ENCODE assay signal across 17 cellular contexts in genomic region chr12:53093777-53094393, GRCh38. TPM values are rescaled to one million over a fixed set of nuclear protein-coding genes. Genes with fewer than 3 reads are reported as not detected.
DNase-seq lines count a peak whose midpoint lies in the region; ATAC-seq, FAIRE-seq and TF ChIP-seq lines count a peak whose summit lies in the region.
"Had no signal": no experiment of that assay in that cellular context is flagged by ENCODE, and none has a peak within 500 bp of the region (broad histone marks: within the 10 kb centered on the region; RNA-seq: fewer than 3 reads in every experiment).

No MANE protein-coding gene starts in this region.

- FAIRE-seq in astrocyte (lab: Jason Lieb, UNC), result no peak

- intact Hi-C loops in transverse colon (cut with DNase I; ENCODE audit: low total_unique reads), result no loop called here
- intact Hi-C loops in right cardiac atrium (cut with DNase I), result no loop called here

- peaks cover 2% of the 10 kb centered on the region for H3K9me3 Mint-ChIP-seq in astrocyte (ENCODE audit: unreplicated experiment)
- H3K9me3 Mint-ChIP-seq in activated naive CD4-positive, alpha-beta T cell treated with anti-CD3 and anti-CD28 coated beads, Interleukin-2, amount 50 U/mL, for 72 hours, result no peaks in the 10 kb centered on the region
- H3K9me3 Mint-ChIP-seq: activated T-cell treated with anti-CD3 and anti-CD28 coated beads, Interleukin-2, amount 50 U/mL, for 4 hours had no signal

- H3K27me3 ChIP-seq in astrocyte (ENCODE audit: insufficient read depth, low read length) (no peaks in the 10 kb centered on the region), transverse colon (peaks cover 28% of the 10 kb centered on the region), right cardiac atrium (ENCODE audit: control insufficient read depth, insufficient read depth) (no peaks in the 10 kb centered on the region)

- H3K4me1 ChIP-seq in astrocyte (ENCODE audit: insufficient read depth, low read length) (peaks cover 26% of the 10 kb centered on the region), transverse colon (peaks cover 15 to 21% (median 18%) of the 10 kb centered on the region in 4 donors), right cardiac atrium (ENCODE audit: control insufficient read depth, insufficient read depth, low read length) (peaks cover 3% of the 10 kb centered on the region)

- in situ Hi-C loops in transverse colon (cut with MboI; ENCODE audit: low pct_ligation_motif_present in 1 of 4, low pct_unique_long_range_greater_than_20kb in 1 of 4, low sequenced_read_pairs in 3 of 4), result no loop called here

- H3K36me3 ChIP-seq in astrocyte (ENCODE audit: insufficient read depth, low read length) (no peaks in the 10 kb centered on the region), transverse colon (no peaks in the 10 kb centered on the region)

- no peaks in the 10 kb centered on the region for H3K36me3 Mint-ChIP-seq in astrocyte (ENCODE audit: low read depth, unreplicated experiment)
- no peaks in the 10 kb centered on the region for H3K36me3 Mint-ChIP-seq in activated naive CD4-positive, alpha-beta T cell treated with anti-CD3 and anti-CD28 coated beads, Interleukin-2, amount 50 U/mL, for 72 hours
- H3K36me3 Mint-ChIP-seq: brain had no signal

- H3K4me1 Mint-ChIP-seq in astrocyte (ENCODE audit: low read depth, unreplicated experiment), result peaks cover 15% of the 10 kb centered on the region

- DNase-seq in SIG-M5 treated with dmso at 0.1 percent for 504 hours (lab: John Stamatoyannopoulos, UW; ENCODE audit: unreplicated experiment) (peak; percentile 25), SIG-M5 (lab: John Stamatoyannopoulos, UW) (no peak), astrocyte (ENCODE audit: low read depth) (no peak), mesenteric fat pad (ENCODE audit: low spot score) (peak; percentile 65), transverse colon (no peak), right cardiac atrium (no peak)
- no peak for DNase-seq in activated naive CD4-positive, alpha-beta T cell treated with anti-CD3 and anti-CD28 coated beads, Interleukin-2, amount 50 U/mL, for 72 hours (ENCODE audit: low spot score in 2 of 2)
- no peak for DNase-seq in effector CD8-positive, alpha-beta T cell (lab: John Stamatoyannopoulos, UW)
- DNase-seq: 8988T; activated T-cell treated with anti-CD3 and anti-CD28 coated beads, Interleukin-2, amount 50 U/mL, for 4 hours; hippocampal formation; NCI-H446; SHP77 had no signal

- no peak for ATAC-seq in activated naive CD4-positive, alpha-beta T cell treated with anti-CD3 and anti-CD28 coated beads, Interleukin-2, amount 50 U/mL, for 72 hours
- ATAC-seq in right cardiac atrium, result no peak
- ATAC-seq: activated CD4-positive, CD25-positive, alpha-beta regulatory T cell treated with anti-CD3 and anti-CD28 coated beads, Interleukin-2, amount 50 U/mL, for 24 hours; activated T-cell treated with anti-CD3 and anti-CD28 coated beads, Interleukin-2, amount 50 U/mL, for 4 hours had no signal

- no peaks in the 10 kb centered on the region for H4K20me1 ChIP-seq in astrocyte (ENCODE audit: insufficient read depth, low read length)

- peak overlapping the region; percentile 6 for H2AFZ ChIP-seq in astrocyte (ENCODE audit: low read depth, low read length)

- H3K27me3 Mint-ChIP-seq in astrocyte (ENCODE audit: low read depth, unreplicated experiment), result peaks cover 37% of the 10 kb centered on the region

- no peak overlapping the region for H3K9ac ChIP-seq in astrocyte (ENCODE audit: low read length)

- no peak overlapping the region for H3K4me2 ChIP-seq in astrocyte (ENCODE audit: low read length)

- H3K9me3 ChIP-seq in astrocyte (ENCODE audit: insufficient read depth, low read depth, low read length), result no peaks in the 10 kb centered on the region
- H3K9me3 ChIP-seq in transverse colon, result no peaks in the 10 kb centered on the region
- H3K9me3 ChIP-seq in right cardiac atrium (ENCODE audit: control insufficient read depth, low read length), result no peaks in the 10 kb centered on the region
- H3K9me3 ChIP-seq: Caco-2 had no signal

- H3K79me2 ChIP-seq in astrocyte (ENCODE audit: insufficient read depth, low read length), result no peaks in the 10 kb centered on the region

- H3K27ac Mint-ChIP-seq in astrocyte (ENCODE audit: unreplicated experiment), result no peak overlapping the region
- no peak overlapping the region for H3K27ac Mint-ChIP-seq in activated naive CD4-positive, alpha-beta T cell treated with anti-CD3 and anti-CD28 coated beads, Interleukin-2, amount 50 U/mL, for 72 hours

- TF ChIP-seq CTCF in astrocyte (IDR thresholded peaks at IDR 0.05; ENCODE audit: insufficient read depth, low read depth, low read length) (no peak), transverse colon (IDR thresholded peaks at IDR 0.05) (no peak)

- H3K4me3 ChIP-seq in astrocyte (ENCODE audit: insufficient read depth, low read depth, low read length) (no peak overlapping the region), transverse colon (no peak overlapping the region), right cardiac atrium (ENCODE audit: low read length) (no peak overlapping the region)

- TF ChIP-seq EP300 in transverse colon (IDR thresholded peaks at IDR 0.05; ENCODE audit: low read depth), result no peak

- WGBS in transverse colon (ENCODE audit: low coverage in 1 of 2), 2 donors, result 64% methylated on average over 6 of the region's 6 CpGs; no CpG with 5 or more reads in 1 of the 2 donors
- WGBS in right cardiac atrium, result 72% methylated on average over 6 of the region's 6 CpGs

- H3K27ac ChIP-seq in astrocyte (ENCODE audit: low read depth, low read length) (no peak overlapping the region), transverse colon (peak overlapping the region; percentile 11 to 55 (median 48)), right cardiac atrium (ENCODE audit: low read length) (no peak overlapping the region)

- no peak overlapping the region for H3K4me3 Mint-ChIP-seq in astrocyte (ENCODE audit: unreplicated experiment)
- H3K4me3 Mint-ChIP-seq: activated T-cell treated with anti-CD3 and anti-CD28 coated beads, Interleukin-2, amount 50 U/mL, for 4 hours had no signal

- no peak for TF ChIP-seq POLR2A in transverse colon (IDR thresholded peaks at IDR 0.05)

RNA-seq across cellular contexts. Expression of gene IGFBP6, which starts 3.6 kb away (rescaled TPM):
- total RNA-seq in astrocyte (20.8 and 26.3 TPM in 2 replicates), mesenteric fat pad (195 TPM), transverse colon (100 to 1,000 TPM in 1 of 4 donors, 10 to 100 TPM in 3; 38.5 to 106 (median 94.5) TPM), right cardiac atrium (100 to 1,000 TPM in 3 of 4 donors, 10 to 100 TPM in 1; 49.7 to 178 (median 146) TPM)
- 1 to 10 TPM; 1.5 to 3.6 TPM for total RNA-seq in activated naive CD4-positive, alpha-beta T cell treated with anti-CD3 and anti-CD28 coated beads, Interleukin-2, amount 50 U/mL, for 72 hours
- polyA plus RNA-seq in right cardiac atrium, result 130 TPM

RNA-seq across cellular contexts. Expression of gene SOAT2, which starts 9.4 kb away (rescaled TPM):
- total RNA-seq in astrocyte (not detected in 2 replicates), mesenteric fat pad (not detected), transverse colon (under 1 TPM in 1 of 4 donors, not detected in 3; 0.41 TPM), right cardiac atrium (under 1 TPM in 2 of 4 donors, not detected in 2; 0.17 to 0.18 TPM)
- under 1 TPM; 0.35 to 0.59 TPM for total RNA-seq in activated naive CD4-positive, alpha-beta T cell treated with anti-CD3 and anti-CD28 coated beads, Interleukin-2, amount 50 U/mL, for 72 hours
- polyA plus RNA-seq in right cardiac atrium, result 0.07 TPM
- total RNA-seq: lung microvascular endothelial cell had no signal

RNA-seq across cellular contexts. Expression of gene SPRYD3, which starts 14.7 kb away (rescaled TPM):
- total RNA-seq in astrocyte (21.8 and 22.8 TPM in 2 replicates), mesenteric fat pad (46.2 TPM), transverse colon (10 to 100 TPM; 10.1 to 27.0 (median 21.9) TPM), right cardiac atrium (10 to 100 TPM; 40.8 to 59.6 (median 47.1) TPM)
- total RNA-seq in activated naive CD4-positive, alpha-beta T cell treated with anti-CD3 and anti-CD28 coated beads, Interleukin-2, amount 50 U/mL, for 72 hours, result 10 to 100 TPM; 19.2 to 22.2 TPM
- polyA plus RNA-seq in right cardiac atrium, result 29.4 TPM

RNA-seq across cellular contexts. Expression of gene TNS2, which starts 44.0 kb away (rescaled TPM):
- total RNA-seq in astrocyte (15.4 and 21.1 TPM in 2 replicates), mesenteric fat pad (210 TPM), transverse colon (100 to 1,000 TPM in 2 of 4 donors, 10 to 100 TPM in 2; 48.2 to 397 (median 169) TPM), right cardiac atrium (100 to 1,000 TPM; 104 to 145 (median 116) TPM)
- total RNA-seq in activated naive CD4-positive, alpha-beta T cell treated with anti-CD3 and anti-CD28 coated beads, Interleukin-2, amount 50 U/mL, for 72 hours, result 1 to 10 TPM; 1.2 to 2.1 TPM
- polyA plus RNA-seq in right cardiac atrium, result 155 TPM

Comparison
In these comparisons a context has a peak if more than half of its experiments do, and no peak if none do; other contexts are left out.
1. DNase-seq: peak in SIG-M5 treated with dmso at 0.1 percent for 504 hours (single experiment) and mesenteric fat pad (single experiment); none in SIG-M5 (single experiment), astrocyte (single experiment), transverse colon (single experiment), activated naive CD4-positive, alpha-beta T cell treated with anti-CD3 and anti-CD28 coated beads, Interleukin-2, amount 50 U/mL, for 72 hours (0 of 2), right cardiac atrium (0 of 3) and effector CD8-positive, alpha-beta T cell (single experiment).
2. H3K27ac ChIP-seq: peak in transverse colon (4 of 4); none in astrocyte (single experiment) and right cardiac atrium (single experiment).